In the genomic region with DNA sequence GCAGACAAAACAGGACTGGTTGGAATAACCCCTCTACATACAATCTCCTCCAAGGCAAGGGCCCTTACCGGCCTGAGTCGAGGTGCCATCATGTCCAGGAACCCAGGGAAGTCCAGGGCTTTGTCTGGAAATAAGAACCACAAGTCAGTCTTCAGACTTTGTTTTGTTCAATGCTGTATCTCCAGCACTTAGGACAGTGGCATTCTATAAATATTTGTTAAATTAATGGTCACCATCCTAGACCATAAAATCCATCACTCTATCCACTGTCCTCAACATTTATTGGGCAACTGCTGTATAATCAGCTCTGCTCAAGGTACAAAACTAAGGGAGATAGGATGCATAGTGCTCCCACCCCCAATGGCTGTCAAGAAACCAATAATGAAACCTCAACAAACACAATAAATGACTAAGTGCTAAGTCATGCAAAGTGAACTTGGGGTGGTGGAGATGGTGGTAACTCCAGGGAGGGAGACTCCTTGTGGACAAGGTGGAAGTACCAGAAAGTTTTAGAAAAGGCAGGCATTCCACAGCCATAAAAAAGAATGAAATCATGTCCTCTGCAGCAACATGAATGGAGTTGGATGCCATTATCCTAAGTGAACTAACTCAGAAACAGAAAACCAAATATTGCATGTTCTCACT, we compare ENCODE assay signal across 8 cellular contexts. TPM values are rescaled to one million over a fixed set of nuclear protein-coding genes. Genes with fewer than 3 reads are reported as not detected.
A peak's percentile ranks its signal among the peaks of the same experiment; 100 is the strongest.
DNase-seq lines count a peak whose midpoint lies in the region; ATAC-seq and TF ChIP-seq lines count a peak whose summit lies in the region.

No MANE protein-coding gene starts in this region.

- H3K27me3 Mint-ChIP-seq in CD8-positive, alpha-beta T cell (ENCODE audit: low read depth): no peaks in the 10 kb centered on the region
- H3K27me3 Mint-ChIP-seq in activated naive CD8-positive, alpha-beta T cell treated with anti-CD3 and anti-CD28 coated beads, Interleukin-2, amount 10 ng/mL, durations not matched to agents 7 days and 5 days: no peaks in the 10 kb centered on the region

- H3K4me1 Mint-ChIP-seq in CD8-positive, alpha-beta T cell (ENCODE audit: low read depth): peaks cover 20% of the 10 kb centered on the region
- peaks cover 26% of the 10 kb centered on the region for H3K4me1 Mint-ChIP-seq in activated naive CD8-positive, alpha-beta T cell treated with anti-CD3 and anti-CD28 coated beads, Interleukin-2, amount 10 ng/mL, durations not matched to agents 7 days and 5 days

- intact Hi-C loops in CD8-positive, alpha-beta T cell (cut with DNase I, micrococcal nuclease): no loop called here
- intact Hi-C loops in gastrocnemius medialis (cut with DNase I; ENCODE audit: low total_unique reads): no loop called here

- no peaks in the 10 kb centered on the region for H3K27me3 ChIP-seq in CD8-positive, alpha-beta T cell (ENCODE audit: insufficient read depth, low read length)
- peaks cover 5 to 16% (median 12%) of the 10 kb centered on the region in 3 donors for H3K27me3 ChIP-seq in gastrocnemius medialis

- no peaks in the 10 kb centered on the region for H3K9me3 ChIP-seq in CD8-positive, alpha-beta T cell (ENCODE audit: low read length)
- H3K9me3 ChIP-seq in gastrocnemius medialis: no peaks in the 10 kb centered on the region

- in situ Hi-C loops in gastrocnemius medialis (cut with MboI; ENCODE audit: low sequenced_read_pairs in 4 of 4): no loop called here

- no peak overlapping the region for H3K27ac ChIP-seq in CD8-positive, alpha-beta T cell (ENCODE audit: low read depth, low read length)
- no peak overlapping the region for H3K27ac ChIP-seq in gastrocnemius medialis

- H3K9me3 Mint-ChIP-seq in CD8-positive, alpha-beta T cell: no peaks in the 10 kb centered on the region
- no peaks in the 10 kb centered on the region for H3K9me3 Mint-ChIP-seq in activated naive CD8-positive, alpha-beta T cell treated with anti-CD3 and anti-CD28 coated beads, Interleukin-2, amount 10 ng/mL, durations not matched to agents 7 days and 5 days

- DNase-seq in CD8-positive, alpha-beta T cell: no peak
- peak; percentile 50 for DNase-seq in GM19240 (ENCODE audit: insufficient read length, low spot score)
- DNase-seq in activated naive CD8-positive, alpha-beta T cell treated with anti-CD3 and anti-CD28 coated beads, Interleukin-2, amount 10 ng/mL, durations not matched to agents 7 days and 5 days: no peak
- no peak for DNase-seq in D341Med (ENCODE audit: low spot score)
- DNase-seq in dedifferentiated amniotic fluid mesenchymal stem cell (ENCODE audit: extremely low spot score): no peak
- DNase-seq in KG1 (lab: John Stamatoyannopoulos, UW): no peak
- DNase-seq in gastrocnemius medialis: no peak

- H3K4me1 ChIP-seq in CD8-positive, alpha-beta T cell (ENCODE audit: insufficient read depth, low read length): peaks cover 10% of the 10 kb centered on the region
- peaks cover 5 to 10% of the 10 kb centered on the region in 2 donors for H3K4me1 ChIP-seq in gastrocnemius medialis

- H3K4me3 Mint-ChIP-seq in CD8-positive, alpha-beta T cell: no peak overlapping the region
- H3K4me3 Mint-ChIP-seq in activated naive CD8-positive, alpha-beta T cell treated with anti-CD3 and anti-CD28 coated beads, Interleukin-2, amount 10 ng/mL, durations not matched to agents 7 days and 5 days: no peak overlapping the region

- no peak overlapping the region for H3K4me3 ChIP-seq in CD8-positive, alpha-beta T cell (ENCODE audit: low read depth, low read length)
- H3K4me3 ChIP-seq in gastrocnemius medialis: no peak overlapping the region

- no peaks in the 10 kb centered on the region for H3K36me3 ChIP-seq in CD8-positive, alpha-beta T cell (ENCODE audit: insufficient read depth, low read length)
- no peaks in the 10 kb centered on the region for H3K36me3 ChIP-seq in gastrocnemius medialis

- no peak for ATAC-seq in CD8-positive, alpha-beta T cell
- peak; percentile 32 for ATAC-seq in HG03521 (IDR thresholded peaks at IDR 0.05; ENCODE audit: unreplicated experiment)
- no peak for ATAC-seq in activated naive CD8-positive, alpha-beta T cell treated with anti-CD3 and anti-CD28 coated beads, Interleukin-2, amount 10 ng/mL, durations not matched to agents 7 days and 5 days (ENCODE audit: low read depth)
- ATAC-seq in gastrocnemius medialis: no peak

- no peak for TF ChIP-seq POLR2A in gastrocnemius medialis (IDR thresholded peaks at IDR 0.05)

- H3K36me3 Mint-ChIP-seq in CD8-positive, alpha-beta T cell: peaks cover 59% of the 10 kb centered on the region
- peaks cover 12% of the 10 kb centered on the region for H3K36me3 Mint-ChIP-seq in activated naive CD8-positive, alpha-beta T cell treated with anti-CD3 and anti-CD28 coated beads, Interleukin-2, amount 10 ng/mL, durations not matched to agents 7 days and 5 days

- CTCF ChIA-PET in CD8-positive, alpha-beta T cell (lab: Charles Lee): no interaction called here

- POLR2A ChIA-PET in CD8-positive, alpha-beta T cell (lab: Charles Lee): interaction anchor here (0.6 to 1.4 kb wide), 3 partner anchors 8 to 13 kb away, joined by 3 to 6 read pairs (median 4); a partner anchor contains a TSS
- POLR2A ChIA-PET in activated naive CD8-positive, alpha-beta T cell treated with anti-CD3 and anti-CD28 coated beads, Interleukin-2, amount 10 ng/mL, durations not matched to agents 7 days and 5 days (lab: Charles Lee): interaction anchor here (9.6 kb wide), 1 partner anchor 7 kb away, joined by 107 read pairs; a partner anchor contains a TSS

- no peak for TF ChIP-seq CTCF in CD8-positive, alpha-beta T cell (IDR thresholded peaks at IDR 0.05)
- TF ChIP-seq CTCF in gastrocnemius medialis (IDR thresholded peaks at IDR 0.05 in 4 of 5, conservative IDR thresholded peaks at IDR 0.05 in 1 of 5): no peak

- peak overlapping the region; percentile 62 for H3K27ac Mint-ChIP-seq in CD8-positive, alpha-beta T cell
- H3K27ac Mint-ChIP-seq in activated naive CD8-positive, alpha-beta T cell treated with anti-CD3 and anti-CD28 coated beads, Interleukin-2, amount 10 ng/mL, durations not matched to agents 7 days and 5 days: peak overlapping the region; percentile 61

RNA-seq across cellular contexts. Expression of a gene that starts 5.0 kb away (rescaled TPM):
- 1 to 10 TPM; 9.5 to 9.8 TPM for total RNA-seq in CD8-positive, alpha-beta T cell
- total RNA-seq in activated naive CD8-positive, alpha-beta T cell treated with anti-CD3 and anti-CD28 coated beads, Interleukin-2, amount 10 ng/mL, durations not matched to agents 7 days and 5 days: 10 to 100 TPM; 31.4 to 31.6 TPM
- 1 to 10 TPM in 1 of 4 donors, under 1 TPM in 1, not detected in 2; 0.16 to 1.1 TPM for total RNA-seq in gastrocnemius medialis

RNA-seq across cellular contexts. Expression of a gene that starts 5.1 kb away (rescaled TPM):
- 10 to 100 TPM; 48.9 to 54.8 TPM for total RNA-seq in CD8-positive, alpha-beta T cell
- total RNA-seq in activated naive CD8-positive, alpha-beta T cell treated with anti-CD3 and anti-CD28 coated beads, Interleukin-2, amount 10 ng/mL, durations not matched to agents 7 days and 5 days: 10 to 100 TPM; 85.8 to 89.6 TPM
- total RNA-seq in gastrocnemius medialis: 10 to 100 TPM; 29.8 to 40.7 (median 35.7) TPM

RNA-seq across cellular contexts. Expression of a gene that starts 9.5 kb away (rescaled TPM):
- 100 to 1,000 TPM in 1 of 2 experiments, 10 to 100 TPM in 1; 95.8 to 101 TPM for total RNA-seq in CD8-positive, alpha-beta T cell
- 10 to 100 TPM; 98.3 to 99.1 TPM for total RNA-seq in activated naive CD8-positive, alpha-beta T cell treated with anti-CD3 and anti-CD28 coated beads, Interleukin-2, amount 10 ng/mL, durations not matched to agents 7 days and 5 days
- 1 to 10 TPM in 1 of 4 donors, under 1 TPM in 3; 0.32 to 2.6 (median 0.65) TPM for total RNA-seq in gastrocnemius medialis

RNA-seq across cellular contexts. Expression of a gene that starts 23.0 kb away (rescaled TPM):
- 100 to 1,000 TPM; 155 to 166 TPM for total RNA-seq in CD8-positive, alpha-beta T cell
- total RNA-seq in activated naive CD8-positive, alpha-beta T cell treated with anti-CD3 and anti-CD28 coated beads, Interleukin-2, amount 10 ng/mL, durations not matched to agents 7 days and 5 days: 100 to 1,000 TPM; 244 to 256 TPM
- total RNA-seq in gastrocnemius medialis: 100 to 1,000 TPM in 3 of 4 donors, 10 to 100 TPM in 1; 98.3 to 324 (median 214) TPM

RNA-seq across cellular contexts. Expression of a gene that starts 40.3 kb away (rescaled TPM):
- total RNA-seq in CD8-positive, alpha-beta T cell: 1 to 10 TPM in 1 of 2 experiments, under 1 TPM in 1; 0.73 to 1.2 TPM
- total RNA-seq in activated naive CD8-positive, alpha-beta T cell treated with anti-CD3 and anti-CD28 coated beads, Interleukin-2, amount 10 ng/mL, durations not matched to agents 7 days and 5 days: 10 to 100 TPM; 17.0 to 17.9 TPM
- total RNA-seq in gastrocnemius medialis: 1 to 10 TPM; 1.6 to 5.5 (median 3.0) TPM

Comparison
In these comparisons a context has a peak if more than half of its experiments do, and no peak if none do; other contexts are left out.
1. RNA of a gene that starts 5.0 kb away (total RNA-seq): 31.4 to 31.6 TPM in activated naive CD8-positive, alpha-beta T cell treated with anti-CD3 and anti-CD28 coated beads, Interleukin-2, amount 10 ng/mL, durations not matched to agents 7 days and 5 days and 9.5 to 9.8 TPM in CD8-positive, alpha-beta T cell; 0.16 to 1.1 TPM in gastrocnemius medialis; every median in the first group is over 4 times any median in the second.
2. RNA of a gene that starts 9.5 kb away (total RNA-seq): 95.8 to 101 TPM in CD8-positive, alpha-beta T cell and 98.3 to 99.1 TPM in activated naive CD8-positive, alpha-beta T cell treated with anti-CD3 and anti-CD28 coated beads, Interleukin-2, amount 10 ng/mL, durations not matched to agents 7 days and 5 days; 0.32 to 2.6 TPM in gastrocnemius medialis; every median in the first group is over 10 times any median in the second.